13 cellular contexts compared by ENCODE assay signal in the genomic region with DNA sequence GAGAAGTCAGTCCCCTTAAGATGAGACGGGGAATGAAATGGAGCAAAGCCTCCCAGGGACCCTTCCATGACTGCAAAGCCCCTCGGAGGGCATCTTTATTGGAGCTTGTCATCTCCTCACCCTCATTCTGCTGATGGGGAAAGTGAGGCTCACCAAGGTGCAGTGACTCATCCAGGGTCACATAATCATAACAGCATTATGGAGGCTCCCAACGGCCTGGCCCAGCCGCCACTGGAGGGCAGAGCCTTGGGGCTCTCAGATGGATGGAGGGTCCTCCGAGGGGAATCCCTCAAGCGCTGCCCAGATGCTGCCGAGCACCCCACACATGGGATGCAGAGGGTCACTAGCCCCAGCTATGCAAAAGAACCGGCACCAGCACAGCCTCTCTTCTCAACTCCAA.
"Had no signal": no experiment of that assay in that cellular context is flagged by ENCODE, and none has a peak within 500 bp of the region (broad histone marks: within the 10 kb centered on the region; RNA-seq: fewer than 3 reads in every experiment).

No MANE protein-coding gene starts in this region.

- H3K27ac Mint-ChIP-seq: activated CD4-positive, alpha-beta memory T cell treated with anti-CD3 and anti-CD28 coated beads for 36 hours; activated naive CD4-positive, alpha-beta T cell treated with anti-CD3 and anti-CD28 coated beads for 36 hours; T-helper 2 cell treated with Interferon-gamma antibody and Interleukin-4, amounts not matched to agents 5 μg/mL and 100 μg/mL, for 36 hours had no signal

- H3K27ac ChIP-seq: prostate gland, thoracic aorta had no signal

- H3K9me3 Mint-ChIP-seq: activated CD4-positive, alpha-beta memory T cell treated with anti-CD3 and anti-CD28 coated beads for 36 hours; activated naive CD4-positive, alpha-beta T cell treated with anti-CD3 and anti-CD28 coated beads for 36 hours; natural killer cell; T-helper 2 cell treated with Interferon-gamma antibody and Interleukin-4, amounts not matched to agents 5 μg/mL and 100 μg/mL, for 36 hours had no signal

- DNase-seq: activated CD4-positive, alpha-beta memory T cell treated with anti-CD3 and anti-CD28 coated beads for 36 hours; activated naive CD4-positive, alpha-beta T cell treated with anti-CD3 and anti-CD28 coated beads for 36 hours; cerebellar nuclear complex; dermis blood vessel endothelial cell; natural killer cell; nucleus accumbens; stimulated activated CD4-positive, alpha-beta T cell treated with anti-CD3 and anti-CD28 coated beads, Interleukin-12 subunit alpha, Interleukin-12 subunit beta, amount 100 ng/mL, for 4 hours; stimulated activated naive CD4-positive, alpha-beta T cell treated with Interleukin-2 at 50 U/mL for 16 hours had no signal

- H3K27me3 Mint-ChIP-seq: activated CD4-positive, alpha-beta memory T cell treated with anti-CD3 and anti-CD28 coated beads for 36 hours had no signal

- H3K9me3 ChIP-seq: prostate gland, thoracic aorta had no signal

- ATAC-seq: sciatic nerve had no signal

- H3K4me3 Mint-ChIP-seq: activated CD4-positive, alpha-beta memory T cell treated with anti-CD3 and anti-CD28 coated beads for 36 hours; activated naive CD4-positive, alpha-beta T cell treated with anti-CD3 and anti-CD28 coated beads for 36 hours; brain; T-helper 2 cell treated with Interferon-gamma antibody and Interleukin-4, amounts not matched to agents 5 μg/mL and 100 μg/mL, for 36 hours had no signal

- H3K36me3 ChIP-seq: prostate gland had no signal

- H3K4me3 ChIP-seq: prostate gland, thoracic aorta had no signal
